8 cellular contexts compared by ENCODE assay signal in genomic region chr19:7829561-7830271, GRCh38. TPM values are rescaled to one million over a fixed set of nuclear protein-coding genes. Genes with fewer than 3 reads are reported as not detected.
A peak's percentile ranks its signal among the peaks of the same experiment; 100 is the strongest.
DNase-seq lines count a peak whose midpoint lies in the region; ATAC-seq and TF ChIP-seq lines count a peak whose summit lies in the region.

Gene EVI5L (plus strand): TSS chr19:7830218. CDS start chr19:7846543, 16,325 bp downstream.

- H2AFZ ChIP-seq in trophoblast cell (ENCODE audit: insufficient read depth, low read length, poor library complexity), result peak within 1 kb of the TSS; percentile 38

- TF ChIP-seq CTCF in GM12865 (IDR thresholded peaks at IDR 0.05; ENCODE audit: insufficient read depth, low read depth, low read length, missing control alignments) (no peak), heart left ventricle (IDR thresholded peaks at IDR 0.05) (peak in 1 of 12 donors; percentile 12), transverse colon (IDR thresholded peaks at IDR 0.05) (no peak)

- H3K14ac ChIP-seq in trophoblast cell (ENCODE audit: low read length), result no peak within 1 kb of the TSS

- TF ChIP-seq POLR2A in heart left ventricle (IDR thresholded peaks at IDR 0.05) (no peak), transverse colon (IDR thresholded peaks at IDR 0.05) (no peak)

- peak within 1 kb of the TSS; percentile 33 for H4K8ac ChIP-seq in trophoblast cell (ENCODE audit: low read depth, low read length)

- no peak within 1 kb of the TSS for H2BK120ac ChIP-seq in trophoblast cell (ENCODE audit: insufficient read depth, low read length, poor library complexity)

- no peaks in the 10 kb centered on the region for H3K79me2 ChIP-seq in trophoblast cell (ENCODE audit: control insufficient read depth, insufficient read depth, low read length, poor library complexity)

- peaks cover 0 to 43% (median 22%) of the 10 kb centered on the region in 12 donors for H3K4me1 ChIP-seq in heart left ventricle
- H3K4me1 ChIP-seq in trophoblast cell (ENCODE audit: control insufficient read depth in 1 of 2, insufficient read depth in 2 of 2, low read length in 2 of 2), result peaks cover 8 to 9% of the 10 kb centered on the region in 2 experiments
- H3K4me1 ChIP-seq in transverse colon, result peaks cover 7 to 45% (median 26%) of the 10 kb centered on the region in 4 donors

- no peak within 1 kb of the TSS for H2BK12ac ChIP-seq in trophoblast cell (ENCODE audit: low read length)

- no peak for TF ChIP-seq EP300 in transverse colon (IDR thresholded peaks at IDR 0.05; ENCODE audit: low read depth)

- peak within 1 kb of the TSS; percentile 64 for H3K4me3 ChIP-seq in GM12865 (ENCODE audit: low read depth, low read length)
- H3K4me3 ChIP-seq in heart left ventricle, result peak within 1 kb of the TSS; percentile 54 to 98 (median 76)
- H3K4me3 ChIP-seq in trophoblast cell (ENCODE audit: low read depth, low read length), result peak within 1 kb of the TSS; percentile 83
- peak within 1 kb of the TSS; percentile 86 to 95 (median 92) for H3K4me3 ChIP-seq in transverse colon

- WGBS in heart left ventricle, 4 donors, result 0 to 1% (median 0%) methylated on average over 25 to 45 of the region's 45 CpGs
- no CpG with 5 or more reads among the region's 45 CpGs for WGBS in trophoblast cell (ENCODE audit: extremely low coverage, insufficient coverage, insufficient read length)
- WGBS in transverse colon (ENCODE audit: low coverage in 1 of 2), 2 donors, result 0% methylated on average over 2 to 29 of the region's 45 CpGs

- no peak within 1 kb of the TSS for H2BK5ac ChIP-seq in trophoblast cell (ENCODE audit: low read depth, low read length, poor library complexity)

- H3K79me1 ChIP-seq in trophoblast cell (ENCODE audit: low read length), result no peaks in the 10 kb centered on the region

- no peaks in the 10 kb centered on the region for H3K27me3 ChIP-seq in heart left ventricle
- no peaks in the 10 kb centered on the region for H3K27me3 ChIP-seq in trophoblast cell (ENCODE audit: insufficient read depth, low read length)
- H3K27me3 ChIP-seq in transverse colon, result peaks cover 5% of the 10 kb centered on the region

- H4K91ac ChIP-seq in trophoblast cell (ENCODE audit: low read depth, low read length), result no peak within 1 kb of the TSS

- H3K18ac ChIP-seq in trophoblast cell (ENCODE audit: low read length), result no peak within 1 kb of the TSS

- intact Hi-C loops in heart left ventricle (cut with DNase I) (no loop called here), transverse colon (cut with DNase I; ENCODE audit: low total_unique reads) (no loop called here)

- H4K12ac ChIP-seq in trophoblast cell (ENCODE audit: low read depth, low read length), result no peak within 1 kb of the TSS

- H3K4me2 ChIP-seq in trophoblast cell (ENCODE audit: low read length), result peak within 1 kb of the TSS; percentile 71

- H3K9me3 ChIP-seq in heart left ventricle, result no peaks in the 10 kb centered on the region
- H3K9me3 ChIP-seq in trophoblast cell (ENCODE audit: insufficient read depth, low read depth, low read length), result peaks cover 2% of the 10 kb centered on the region
- no peaks in the 10 kb centered on the region for H3K9me3 ChIP-seq in transverse colon

- H3K27ac ChIP-seq in heart left ventricle (peak within 1 kb of the TSS in 4 of 12 donors; percentile 24 to 74 (median 60)), trophoblast cell (ENCODE audit: low read depth, low read length) (no peak within 1 kb of the TSS), transverse colon (peak within 1 kb of the TSS; percentile 19 to 76 (median 74))

- DNase-seq in GM12865 (ENCODE audit: low read depth) (peak; percentile 100), NCI-H1436 (lab: John Stamatoyannopoulos, UW) (peak; percentile 99), T follicular helper cell (ENCODE audit: low read depth) (peak; percentile 99), amniotic epithelial cell (ENCODE audit: low read depth) (peak; percentile 100), heart left ventricle (peak; percentile 99), trophoblast cell (peak; percentile 100), transverse colon (peak; percentile 99)

- peak; percentile 88 for ATAC-seq in HG02840 (IDR thresholded peaks at IDR 0.05; ENCODE audit: low FRiP score, unreplicated experiment)
- ATAC-seq in heart left ventricle, result peak; percentile 91 to 94 (median 94)

- H3K36me3 ChIP-seq in heart left ventricle (no peaks in the 10 kb centered on the region), trophoblast cell (ENCODE audit: control insufficient read depth in 1 of 2, insufficient read depth in 2 of 2, low read length in 2 of 2) (no peaks in the 10 kb centered on the region), transverse colon (no peaks in the 10 kb centered on the region)

- peak within 1 kb of the TSS; percentile 67 for H3K9ac ChIP-seq in trophoblast cell (ENCODE audit: low read length)

- no peak within 1 kb of the TSS for H3K4ac ChIP-seq in trophoblast cell (ENCODE audit: low read depth, low read length)

- in situ Hi-C loops in transverse colon (cut with MboI; ENCODE audit: low pct_ligation_motif_present in 1 of 4, low pct_unique_long_range_greater_than_20kb in 1 of 4, low sequenced_read_pairs in 3 of 4), result no loop called here

- H2AK5ac ChIP-seq in trophoblast cell (ENCODE audit: low read length), result no peak within 1 kb of the TSS

- no peak within 1 kb of the TSS for H3K23ac ChIP-seq in trophoblast cell (ENCODE audit: low read length)

RNA-seq across cellular contexts. Expression of gene EVI5L, which starts in this region (rescaled TPM):
- total RNA-seq in heart left ventricle, result 10 to 100 TPM; 18.2 to 41.9 (median 22.1) TPM
- polyA plus RNA-seq in heart left ventricle, result 10 to 100 TPM; 20.5 to 34.7 TPM
- polyA plus RNA-seq in trophoblast cell (2013), result 7.0 and 7.3 TPM in 2 replicates
- total RNA-seq in transverse colon, result 10 to 100 TPM in 3 of 4 donors, 1 to 10 TPM in 1; 8.5 to 65.8 (median 15.0) TPM
